15 cellular contexts compared by ENCODE assay signal in the genomic region with DNA sequence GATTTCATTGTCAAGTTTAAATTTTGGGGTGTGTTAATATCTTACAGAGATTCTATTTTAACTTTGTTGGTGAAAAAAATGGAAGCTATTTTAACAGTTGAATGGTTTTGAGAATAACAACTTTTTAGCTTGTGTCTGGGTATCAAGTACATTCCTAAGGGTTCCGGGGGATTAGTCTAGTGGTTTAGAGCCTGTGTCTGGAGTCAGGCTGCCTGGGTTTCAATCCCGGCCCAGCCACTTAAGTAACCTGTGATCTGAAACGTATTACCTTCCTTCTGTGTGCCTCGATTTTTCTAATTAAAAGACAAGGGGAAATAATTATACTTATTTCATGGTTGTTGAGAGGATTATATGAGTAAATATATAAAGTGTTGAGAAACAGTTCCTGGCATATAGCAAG.
"Had no signal": no experiment of that assay in that cellular context is flagged by ENCODE, and none has a peak within 500 bp of the region (broad histone marks: within the 10 kb centered on the region; RNA-seq: fewer than 3 reads in every experiment).

No MANE protein-coding gene starts in this region.

- ATAC-seq: effector memory CD8-positive, alpha-beta T cell; gastroesophageal sphincter; natural killer cell treated with Interleukin-12 subunit alpha and Interleukin-12 subunit beta and Interleukin-15 and Interleukin-18, amount 100 ng/mL, for 72 hours; stimulated activated memory B cell treated with anti-CD40 and anti-IgM and Interleukin-4, amounts not matched to agents 10 μg/mL and 1 μg/mL and 100 μg/mL, for 72 hours had no signal

- DNase-seq: activated CD4-positive, alpha-beta T cell treated with anti-CD3 and anti-CD28 coated beads for 48 hours; activated CD8-positive, alpha-beta memory T cell treated with anti-CD3 and anti-CD28 coated beads, Interleukin-2, amount 50 U/mL, for 48 hours; activated gamma-delta T cell treated with Interleukin-2 at 50 U/mL for 16 hours; activated naive CD8-positive, alpha-beta T cell treated with anti-CD3 and anti-CD28 coated beads for 36 hours; aorta; cerebellar nuclear complex; dermis blood vessel endothelial cell; effector memory CD8-positive, alpha-beta T cell; islet precursor cell; mesendoderm had no signal

- H3K4me3 ChIP-seq: breast epithelium, gastroesophageal sphincter, prostate gland had no signal
